Comparison of ENCODE assay signal across 9 cellular contexts in genomic region chr10:31320598-31321211, GRCh38. TPM values are rescaled to one million over a fixed set of nuclear protein-coding genes. Genes with fewer than 3 reads are reported as not detected.
A peak's percentile ranks its signal among the peaks of the same experiment; 100 is the strongest.
DNase-seq lines count a peak whose midpoint lies in the region; ATAC-seq and TF ChIP-seq lines count a peak whose summit lies in the region.
"Had no signal": no experiment of that assay in that cellular context is flagged by ENCODE, and none has a peak within 500 bp of the region (broad histone marks: within the 10 kb centered on the region; RNA-seq: fewer than 3 reads in every experiment).

No MANE protein-coding gene starts in this region.

- WGBS in adrenal gland, 4 donors, result 0 to 2% (median 0%) methylated on average over 15 to 43 of the region's 43 CpGs

- peaks cover 0 to 3% of the 10 kb centered on the region in 2 donors for H3K4me1 ChIP-seq in adrenal gland (replicated peaks in 1 of 2)

- peak in 1 of 2 donors; percentile 35 for TF ChIP-seq POLR2A in adrenal gland (IDR thresholded peaks at IDR 0.05)

- no peaks in the 10 kb centered on the region for H3K27me3 ChIP-seq in adrenal gland

- intact Hi-C loops in adrenal gland (cut with DNase I) (no loop called here), left cardiac atrium (cut with DNase I) (loop anchor here (5.0 to 10.0 kb wide), 4 partner anchors 144 to 538 kb away; no protein-coding TSS in a partner anchor), posterior cingulate gyrus (cut with DNase I) (loop anchor here (5.0 kb wide), 2 partner anchors 442 to 487 kb away; no protein-coding TSS in a partner anchor)

- H3K27ac ChIP-seq in adrenal gland, result peak overlapping the region in 4 of 5 donors; percentile 70 to 98 (median 84)
- H3K27ac ChIP-seq: 22Rv1 had no signal

- ATAC-seq in HG02885 (IDR thresholded peaks at IDR 0.05; ENCODE audit: poor library complexity, unreplicated experiment) (peak; percentile 27), left cardiac atrium (peak; percentile 33 to 39), GM19455 (IDR thresholded peaks at IDR 0.05; ENCODE audit: unreplicated experiment) (no peak)

- DNase-seq in DMS79 treated with DMSO at 0.1 percent for 48 hours (lab: John Stamatoyannopoulos, UW) (peak; percentile 23), DMS79 (lab: John Stamatoyannopoulos, UW) (no peak), RPMI7951 (ENCODE audit: low read depth) (peak; percentile 81), adrenal gland (peak; percentile 16 to 65 (median 31)), left cardiac atrium (peak; percentile 51), posterior cingulate gyrus (peak in 9 of 10 donors; percentile 11 to 87 (median 32))

- peak overlapping the region; percentile 27 to 88 (median 55) for H3K4me3 ChIP-seq in adrenal gland

- H3K36me3 ChIP-seq in adrenal gland (replicated peaks in 1 of 2), result no peaks in the 10 kb centered on the region

- peak in 2 of 6 experiments; percentile 20 to 31 for TF ChIP-seq CTCF in adrenal gland (IDR thresholded peaks at IDR 0.05)

- no peaks in the 10 kb centered on the region for H3K9me3 ChIP-seq in adrenal gland (replicated peaks in 1 of 3)

RNA-seq across cellular contexts. Expression of gene ZEB1, which starts 1.7 kb away (rescaled TPM):
- total RNA-seq in RPMI7951 (2014; rRNA removed; shearing (Covaris generic)), result 82.7 and 99.4 TPM in 2 replicates
- 10 to 100 TPM; 19.7 to 34.9 (median 25.1) TPM for total RNA-seq in adrenal gland
- 10 to 100 TPM in 2 of 3 donors, 1 to 10 TPM in 1; 7.3 to 17.7 (median 16.6) TPM for polyA plus RNA-seq in adrenal gland
- 10 to 100 TPM; 63.7 to 74.7 TPM for total RNA-seq in left cardiac atrium

Comparison
In these comparisons a context has a peak if more than half of its experiments do, and no peak if none do; other contexts are left out.
1. intact Hi-C loops: an anchor here in left cardiac atrium (5.0 to 10.0 kb wide) and posterior cingulate gyrus (5.0 kb wide); none called in adrenal gland.